In genomic region chr10:90930070-90930837, GRCh38 we compare ENCODE assay signal across 9 cellular contexts. TPM values are rescaled to one million over a fixed set of nuclear protein-coding genes. Genes with fewer than 3 reads are reported as not detected.
DNase-seq lines count a peak whose midpoint lies in the region; ATAC-seq and TF ChIP-seq lines count a peak whose summit lies in the region.
"Had no signal": no experiment of that assay in that cellular context is flagged by ENCODE, and none has a peak within 500 bp of the region (broad histone marks: within the 10 kb centered on the region; RNA-seq: fewer than 3 reads in every experiment).

No MANE protein-coding gene starts in this region.

- TF ChIP-seq CTCF in Caco-2 (IDR thresholded peaks at IDR 0.05; ENCODE audit: insufficient read depth in 1 of 2, low read depth in 1 of 2, low read length in 1 of 2, severe bottlenecking in 1 of 2, unreplicated experiment in 1 of 2): no peak
- no peak for TF ChIP-seq CTCF in fibroblast of pulmonary artery (IDR thresholded peaks at IDR 0.05; ENCODE audit: low read length, missing control alignments)

- intact Hi-C loops in Caco-2 (cut with micrococcal nuclease; ENCODE audit: unreplicated experiment): loop anchor here (2.0 to 5.0 kb wide), 3 partner anchors 291 to 1578 kb away; partner anchors contain the start of gene PCGF5

- DNase-seq in Caco-2 (peak; percentile 80 to 89), NT2/D1 (ENCODE audit: low read depth, low spot score) (peak; percentile 75), fibroblast of pulmonary artery (ENCODE audit: low read depth) (peak; percentile 92), pons (ENCODE audit: low spot score) (peak; percentile 16), epidermal melanocyte (ENCODE audit: insufficient read length, low spot score) (no peak), NCI-H1417 (lab: John Stamatoyannopoulos, UW) (no peak)
- DNase-seq: naive thymus-derived CD4-positive, alpha-beta T cell had no signal

- H3K4me3 ChIP-seq in Caco-2 (ENCODE audit: low read depth, low read length) (no peak overlapping the region), NT2/D1 (ENCODE audit: insufficient read length, low read depth) (no peak overlapping the region), fibroblast of pulmonary artery (replicated peaks; ENCODE audit: low read depth, low read length) (no peak overlapping the region)

- no peak for TF ChIP-seq POLR2A in GM18505 (IDR thresholded peaks at IDR 0.05; ENCODE audit: borderline replicate concordance, extremely low read depth, insufficient read depth, insufficient read length)

- POLR2A ChIA-PET in Caco-2 (lab: Charles Lee): interaction anchor here (0.7 to 2.7 kb wide), 6 partner anchors 9 to 869 kb away, joined by 3 to 62 read pairs (median 6); partner anchors contain the start of gene ANKRD1

- no peak overlapping the region for H3K9ac ChIP-seq in NT2/D1 (ENCODE audit: insufficient read length, low read depth)

- H3K27me3 Mint-ChIP-seq in Caco-2 (ENCODE audit: insufficient read depth, unreplicated experiment): no peaks in the 10 kb centered on the region

- peak overlapping the region; percentile 89 for H3K27ac Mint-ChIP-seq in Caco-2 (ENCODE audit: unreplicated experiment)
- H3K27ac Mint-ChIP-seq: naive thymus-derived CD4-positive, alpha-beta T cell had no signal

- H3K4me3 Mint-ChIP-seq in Caco-2 (ENCODE audit: unreplicated experiment): peak overlapping the region; percentile 54
- H3K4me3 Mint-ChIP-seq: naive thymus-derived CD4-positive, alpha-beta T cell had no signal

- peaks cover 69% of the 10 kb centered on the region for H3K4me1 ChIP-seq in Caco-2
- H3K4me1 ChIP-seq in NT2/D1 (ENCODE audit: insufficient read depth, insufficient read length): peaks cover 6% of the 10 kb centered on the region

- H3K27me3 ChIP-seq in Caco-2 (replicated peaks; ENCODE audit: control insufficient read depth, insufficient read depth, low read length) (no peaks in the 10 kb centered on the region), NT2/D1 (ENCODE audit: insufficient read depth, insufficient read length) (peaks cover 10% of the 10 kb centered on the region)

- H3K36me3 ChIP-seq in Caco-2 (ENCODE audit: control insufficient read depth, insufficient read depth, low read length): no peaks in the 10 kb centered on the region
- no peaks in the 10 kb centered on the region for H3K36me3 ChIP-seq in NT2/D1 (ENCODE audit: insufficient read depth, insufficient read length, low read length)

- no peak for ATAC-seq in HG03196 (IDR thresholded peaks at IDR 0.05; ENCODE audit: unreplicated experiment)
- ATAC-seq in GM18505 (IDR thresholded peaks at IDR 0.05; ENCODE audit: unreplicated experiment): no peak
- ATAC-seq: naive thymus-derived CD4-positive, alpha-beta T cell had no signal

- CTCF ChIA-PET in Caco-2 (lab: Charles Lee): interaction anchor here (0.8 to 1.8 kb wide), 5 partner anchors 9 to 320 kb away, joined by 3 to 7 read pairs (median 3); partner anchors contain the start of gene ANKRD1

- H3K9me3 ChIP-seq in Caco-2 (no peaks in the 10 kb centered on the region), NT2/D1 (ENCODE audit: insufficient read depth, low read length) (peaks cover 46% of the 10 kb centered on the region)

- peaks cover 8% of the 10 kb centered on the region for H3K9me3 Mint-ChIP-seq in Caco-2 (ENCODE audit: unreplicated experiment)
- H3K9me3 Mint-ChIP-seq: naive thymus-derived CD4-positive, alpha-beta T cell had no signal

- no TSS peak for BruUV-seq in Caco-2 (replicated peaks; lab: Mats Ljungman, UMichigan)

- peaks cover 53% of the 10 kb centered on the region for H3K4me1 Mint-ChIP-seq in Caco-2 (ENCODE audit: low read depth, unreplicated experiment)

- H3K36me3 Mint-ChIP-seq in Caco-2 (ENCODE audit: insufficient read depth, unreplicated experiment): peaks cover 9% of the 10 kb centered on the region
- H3K36me3 Mint-ChIP-seq: naive thymus-derived CD4-positive, alpha-beta T cell had no signal

RNA-seq across cellular contexts. Expression of gene ANKRD1, which starts 9.4 kb away (rescaled TPM):
- total RNA-seq in Caco-2 (2022): 75.7 and 97.4 TPM in 2 replicates
- total RNA-seq: naive thymus-derived CD4-positive, alpha-beta T cell had no signal

RNA-seq across cellular contexts. Expression of gene RPP30, which starts 58.5 kb away (rescaled TPM):
- total RNA-seq in Caco-2 (2022): 66.5 and 67.6 TPM in 2 replicates

Comparison
In these comparisons a context has a peak if more than half of its experiments do, and no peak if none do; other contexts are left out.
1. DNase-seq: peak in Caco-2 (2 of 2), NT2/D1 (single experiment), fibroblast of pulmonary artery (single experiment) and pons (single experiment); none in epidermal melanocyte (single experiment) and NCI-H1417 (0 of 3).